In the genomic region with DNA sequence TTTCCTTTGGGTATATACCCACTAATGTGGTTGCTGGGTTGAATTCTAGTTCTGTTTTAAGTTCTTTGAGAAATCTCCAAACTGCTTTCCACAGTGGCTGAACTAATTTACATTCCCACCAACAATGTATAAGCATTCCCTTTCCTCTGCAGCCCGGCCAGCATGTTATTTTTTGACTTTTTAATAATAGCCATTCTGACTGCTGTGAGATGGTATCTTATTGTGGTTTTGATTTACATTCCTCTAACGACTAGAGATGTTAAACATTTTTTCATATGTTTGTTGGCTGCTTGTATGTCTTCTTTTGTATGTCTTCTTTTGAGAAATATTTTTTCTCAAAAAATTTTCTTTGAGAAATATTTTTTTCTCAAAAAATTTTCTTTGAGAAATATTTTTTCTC, we compare ENCODE assay signal across 8 cellular contexts.
A peak's percentile ranks its signal among the peaks of the same experiment; 100 is the strongest.
DNase-seq lines count a peak whose midpoint lies in the region; FAIRE-seq and TF ChIP-seq lines count a peak whose summit lies in the region.
"Not testable (repeated sequence)": the region's sequence is repeated elsewhere in the genome, so short reads cannot be mapped to it uniquely, and the experiment has no call there.

No MANE protein-coding gene starts in this region.

- POLR2A ChIA-PET in AG04449 (lab: Yijun Ruan, JAX): interaction anchor here (0.6 kb wide), 1 partner anchor 40 kb away, joined by 3 read pairs; no protein-coding TSS in a partner anchor
- POLR2A ChIA-PET in SK-N-SH (lab: Yijun Ruan, JAX): not testable (repeated sequence)

- not testable (repeated sequence) for H3K4me1 ChIP-seq in SK-N-SH (ENCODE audit: control insufficient read depth in 1 of 2, insufficient read depth in 2 of 2, low read depth in 1 of 2, low read length in 1 of 2); astrocyte (ENCODE audit: insufficient read depth, low read length); parathyroid adenoma

- H2AFZ ChIP-seq in SK-N-SH (ENCODE audit: low read depth); astrocyte (ENCODE audit: low read depth, low read length): not testable (repeated sequence)
- H2AFZ ChIP-seq in parathyroid adenoma: peak overlapping the region; percentile 24

- H4K20me1 ChIP-seq in SK-N-SH (ENCODE audit: insufficient read depth); astrocyte (ENCODE audit: insufficient read depth, low read length): not testable (repeated sequence)

- 6% methylated on average over 2 of the region's 2 CpGs for WGBS in SK-N-SH (ENCODE audit: low lambda C conversion rate)

- H3K4me3 ChIP-seq in AG04449 (ENCODE audit: low read depth, low read length); SK-N-SH (ENCODE audit: low read depth in 2 of 2, low read length in 1 of 2); astrocyte (ENCODE audit: insufficient read depth, low read depth, low read length); choroid plexus epithelial cell (ENCODE audit: low read depth, low read length); fibroblast of pulmonary artery (replicated peaks; ENCODE audit: low read depth, low read length); parathyroid adenoma (ENCODE audit: low read depth, low read length): not testable (repeated sequence)

- TF ChIP-seq RAD21 in SK-N-SH (IDR thresholded peaks at IDR 0.05; ENCODE audit: low read length): not testable (repeated sequence)

- not testable (repeated sequence) for H3K27me3 ChIP-seq in SK-N-SH (ENCODE audit: insufficient read depth); astrocyte (ENCODE audit: insufficient read depth, low read length); parathyroid adenoma (ENCODE audit: control insufficient read depth, insufficient read depth, low read length)

- FAIRE-seq in astrocyte (lab: Jason Lieb, UNC): not testable (repeated sequence)

- H3K36me3 ChIP-seq in SK-N-SH (replicated peaks in 1 of 2; ENCODE audit: control insufficient read depth in 1 of 2, insufficient read depth in 2 of 2, low read length in 1 of 2); astrocyte (ENCODE audit: insufficient read depth, low read length); parathyroid adenoma (ENCODE audit: control insufficient read depth, insufficient read depth, low read length): not testable (repeated sequence)

- not testable (repeated sequence) for H3K79me2 ChIP-seq in SK-N-SH (ENCODE audit: insufficient read depth); astrocyte (ENCODE audit: insufficient read depth, low read length); parathyroid adenoma

- H3K4me2 ChIP-seq in SK-N-SH; astrocyte (ENCODE audit: low read length); parathyroid adenoma (ENCODE audit: low read length): not testable (repeated sequence)

- H3K36me3 Mint-ChIP-seq in astrocyte (ENCODE audit: low read depth, unreplicated experiment): not testable (repeated sequence)

- not testable (repeated sequence) for H3K27ac Mint-ChIP-seq in astrocyte (ENCODE audit: unreplicated experiment)

- H3K9me2 ChIP-seq in SK-N-SH: not testable (repeated sequence)

- not testable (repeated sequence) for H3K9me3 Mint-ChIP-seq in astrocyte (ENCODE audit: unreplicated experiment)

- not testable (repeated sequence) for TF ChIP-seq EP300 in SK-N-SH (IDR thresholded peaks at IDR 0.05; ENCODE audit: borderline replicate concordance in 1 of 2, low read depth in 1 of 2, low read length in 1 of 2)

- H3K9ac ChIP-seq in SK-N-SH; astrocyte (ENCODE audit: low read length); parathyroid adenoma: not testable (repeated sequence)

- H3K4me3 Mint-ChIP-seq in astrocyte (ENCODE audit: unreplicated experiment): not testable (repeated sequence)

- H3K27me3 Mint-ChIP-seq in astrocyte (ENCODE audit: low read depth, unreplicated experiment): not testable (repeated sequence)

- not testable (repeated sequence) for H3K4me1 Mint-ChIP-seq in astrocyte (ENCODE audit: low read depth, unreplicated experiment)

- not testable (repeated sequence) for TF ChIP-seq CTCF in AG04449 (IDR thresholded peaks at IDR 0.05; ENCODE audit: insufficient read depth, low read length, missing control alignments); SK-N-SH (IDR thresholded peaks at IDR 0.05); astrocyte (IDR thresholded peaks at IDR 0.05; ENCODE audit: insufficient read depth, low read depth, low read length); choroid plexus epithelial cell (conservative IDR thresholded peaks at IDR 0.05; ENCODE audit: low read depth, low read length); fibroblast of pulmonary artery (IDR thresholded peaks at IDR 0.05; ENCODE audit: low read length, missing control alignments); parathyroid adenoma (IDR thresholded peaks at IDR 0.05)

- H3K9me3 ChIP-seq in SK-N-SH; astrocyte (ENCODE audit: insufficient read depth, low read depth, low read length); parathyroid adenoma (ENCODE audit: control insufficient read depth, low read length): not testable (repeated sequence)

- DNase-seq in AG04449 (ENCODE audit: low read depth, low spot score) (peak; percentile 26), ELR (ENCODE audit: low read depth) (peak; percentile 28), M059J (ENCODE audit: low read depth) (peak; percentile 23), astrocyte (ENCODE audit: low read depth) (peak; percentile 33), choroid plexus epithelial cell (ENCODE audit: low read depth) (peak; percentile 24), fibroblast of pulmonary artery (ENCODE audit: low read depth) (peak; percentile 2)
- DNase-seq in SK-N-SH: not testable (repeated sequence)

- H3K27ac ChIP-seq in SK-N-SH (ENCODE audit: low read depth in 2 of 2, low read length in 1 of 2): peak overlapping the region; percentile 0 to 24; a peak in 2 of 4 replicates
- not testable (repeated sequence) for H3K27ac ChIP-seq in astrocyte (ENCODE audit: low read depth, low read length); parathyroid adenoma

- not testable (repeated sequence) for H3F3A ChIP-seq in SK-N-SH (replicated peaks; ENCODE audit: insufficient read depth)

- CTCF ChIA-PET in AG04449 (lab: Yijun Ruan, JAX); SK-N-SH (lab: Yijun Ruan, JAX): not testable (repeated sequence)

TF ChIP-seq in SK-N-SH, 30 proteins besides CTCF, POLR2A, EP300 and RAD21:
- TF ChIP-seq MEF2A (IDR thresholded peaks at IDR 0.05; ENCODE audit: borderline replicate concordance, low read depth) (peak; percentile 31; the same call in 1 of the 2 replicates), NFIC (IDR thresholded peaks at IDR 0.05; ENCODE audit: borderline replicate concordance) (peak; percentile 32; the same call in 1 of the 2 replicates), TCF12 (IDR thresholded peaks at IDR 0.05) (peak; percentile 51), JUND (IDR thresholded peaks at IDR 0.05) (peak; percentile 4; the same call in 1 of the 2 replicates)
- TF ChIP-seq, protein P1, sequence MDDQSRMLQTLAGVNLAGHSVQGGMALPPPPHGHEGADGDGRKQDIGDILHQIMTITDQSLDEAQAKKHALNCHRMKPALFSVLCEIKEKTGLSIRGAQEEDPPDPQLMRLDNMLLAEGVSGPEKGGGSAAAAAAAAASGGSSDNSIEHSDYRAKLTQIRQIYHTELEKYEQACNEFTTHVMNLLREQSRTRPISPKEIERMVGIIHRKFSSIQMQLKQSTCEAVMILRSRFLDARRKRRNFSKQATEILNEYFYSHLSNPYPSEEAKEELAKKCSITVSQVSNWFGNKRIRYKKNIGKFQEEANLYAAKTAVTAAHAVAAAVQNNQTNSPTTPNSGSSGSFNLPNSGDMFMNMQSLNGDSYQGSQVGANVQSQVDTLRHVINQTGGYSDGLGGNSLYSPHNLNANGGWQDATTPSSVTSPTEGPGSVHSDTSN (IDR thresholded peaks at IDR 0.05): peak; percentile 53
TF ChIP-seq in SK-N-SH: peak in this region for 5; not testable (repeated sequence) for 25.
